8 cellular contexts compared by ENCODE assay signal in the genomic region with DNA sequence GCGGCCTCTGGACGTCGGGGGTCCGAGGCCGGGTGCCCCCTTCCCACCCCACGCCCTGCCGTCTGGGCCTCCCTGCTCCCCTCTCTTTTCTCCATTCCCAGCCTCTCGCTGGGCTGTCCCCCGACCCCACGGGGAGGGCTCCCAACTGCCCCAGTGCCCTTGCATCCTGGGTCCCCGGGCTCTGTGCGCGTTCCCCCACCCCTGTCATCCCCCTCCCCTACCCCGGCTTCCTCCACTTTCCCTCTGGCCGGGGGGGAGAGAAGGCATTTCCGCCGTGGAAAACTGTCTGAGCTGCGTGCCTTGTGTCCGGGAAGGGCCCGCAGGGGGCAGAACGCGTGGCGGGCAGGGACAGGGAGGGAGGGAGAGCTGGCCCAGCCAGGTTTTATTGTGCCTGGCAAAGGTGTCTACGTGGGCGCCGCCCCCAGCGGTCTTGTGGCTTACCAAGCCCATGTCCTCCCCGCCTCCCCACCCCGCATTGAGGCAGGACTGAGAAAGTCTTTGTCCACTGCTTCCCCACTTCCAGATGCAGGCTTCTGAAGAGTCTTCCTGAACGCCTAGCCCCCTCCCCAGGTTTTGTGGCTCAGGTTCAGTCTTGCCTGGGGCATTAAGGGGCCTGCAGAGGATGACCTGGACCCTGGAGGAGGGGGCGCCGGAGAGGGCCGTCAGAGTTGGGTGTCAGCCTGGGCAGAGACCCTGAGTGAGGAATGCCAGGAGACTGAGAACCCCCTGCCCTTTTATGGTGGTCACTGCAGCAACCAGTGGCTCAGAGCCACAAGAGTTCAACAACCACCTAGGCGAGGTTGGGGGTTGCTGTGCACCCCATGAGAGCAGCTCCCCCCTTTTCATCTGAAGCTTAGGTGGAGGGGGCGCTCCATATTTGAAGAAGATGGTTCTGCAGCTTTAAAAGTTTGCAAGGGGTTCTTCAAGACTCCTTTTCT. TPM values are rescaled to one million over a fixed set of nuclear protein-coding genes. Genes with fewer than 3 reads are reported as not detected.
A peak's percentile ranks its signal among the peaks of the same experiment; 100 is the strongest.
DNase-seq lines count a peak whose midpoint lies in the region; ATAC-seq and TF ChIP-seq lines count a peak whose summit lies in the region.

No MANE protein-coding gene starts in this region.

- intact Hi-C loops in ascending aorta (cut with DNase I), result loop anchor here (2.0 to 5.0 kb wide), 3 partner anchors 121 to 191 kb away; partner anchors contain the start of genes CAB39 and PSMD1

- TF ChIP-seq CTCF in ascending aorta (IDR thresholded peaks at IDR 0.05) (peak in 1 of 3 experiments; percentile 26), GM13977 (IDR thresholded peaks at IDR 0.05; ENCODE audit: extremely low read depth, insufficient read depth, missing control alignments) (no peak)

- H3K36me3 ChIP-seq in ascending aorta (no peaks in the 10 kb centered on the region), iPS-20b (ENCODE audit: insufficient read depth, low read depth, low read length) (peaks cover 13% of the 10 kb centered on the region; the same call in 1 of the 2 replicates)

- peak; percentile 20 for DNase-seq in COLO829 (ENCODE audit: low spot score)
- no peak for DNase-seq in Jurkat, Clone E6-1 (ENCODE audit: low read depth, low spot score)
- no peak for DNase-seq in ascending aorta (ENCODE audit: low spot score in 2 of 2)
- DNase-seq in stimulated activated CD8-positive, alpha-beta memory T cell treated with anti-CD3 and anti-CD28 coated beads, Interleukin-4, amount 100 ng/mL, for 48 hours, result peak; percentile 56
- no peak for DNase-seq in GM13977 (ENCODE audit: low spot score)

- ATAC-seq in GM19397 (IDR thresholded peaks at IDR 0.05; ENCODE audit: unreplicated experiment), result no peak
- ATAC-seq in GM18502 (IDR thresholded peaks at IDR 0.05; ENCODE audit: poor library complexity, unreplicated experiment), result no peak

- H3K4me1 ChIP-seq in ascending aorta, result peaks cover 3 to 20% of the 10 kb centered on the region in 2 donors
- peaks cover 52% of the 10 kb centered on the region for H3K4me1 ChIP-seq in iPS-20b (ENCODE audit: insufficient read depth, low read length)

- peak overlapping the region; percentile 95; the same call in 1 of the 2 replicates for H3K9ac ChIP-seq in iPS-20b (ENCODE audit: low read depth, low read length)

- H3K9me3 ChIP-seq in ascending aorta, result no peaks in the 10 kb centered on the region
- H3K9me3 ChIP-seq in iPS-20b (ENCODE audit: insufficient read depth, low read depth, low read length), result no peaks in the 10 kb centered on the region

- H3K4me3 ChIP-seq in Jurkat, Clone E6-1 (ENCODE audit: low read length), result peak overlapping the region; percentile 76
- H3K4me3 ChIP-seq in ascending aorta, result peak overlapping the region; percentile 84 to 96
- H3K4me3 ChIP-seq in iPS-20b (ENCODE audit: low read length), result peak overlapping the region; percentile 93

- in situ Hi-C loops in GM13977 (cut with MboI; ENCODE audit: low pct_unique_long_range_greater_than_20kb, low sequenced_read_pairs, unreplicated experiment), result no loop called here

- H3K27ac ChIP-seq in ascending aorta, result peak overlapping the region; percentile 31 to 57
- peak overlapping the region; percentile 67 for H3K27ac ChIP-seq in iPS-20b (ENCODE audit: low read length)

- no peaks in the 10 kb centered on the region for H3K27me3 ChIP-seq in ascending aorta
- H3K27me3 ChIP-seq in iPS-20b (ENCODE audit: insufficient read depth, low read length), result peaks cover 10% of the 10 kb centered on the region; the same call in 1 of the 2 replicates

RNA-seq across cellular contexts. Expression of gene ITM2C, which starts 1.3 kb away (rescaled TPM):
- 120 TPM for polyA plus RNA-seq in Jurkat, Clone E6-1 (2012; ENCODE audit: insufficient read depth, insufficient read length)
- 84.9 TPM for total RNA-seq in ascending aorta

RNA-seq across cellular contexts. Expression of gene GPR55, which starts 59.0 kb away (rescaled TPM):
- polyA plus RNA-seq in Jurkat, Clone E6-1 (2012; ENCODE audit: insufficient read depth, insufficient read length), result not detected
- not detected for total RNA-seq in ascending aorta

Comparison
In these comparisons a context has a peak if more than half of its experiments do, and no peak if none do; other contexts are left out.
1. DNase-seq: peak in COLO829 (single experiment) and stimulated activated CD8-positive, alpha-beta memory T cell treated with anti-CD3 and anti-CD28 coated beads, Interleukin-4, amount 100 ng/mL, for 48 hours (single experiment); none in Jurkat, Clone E6-1 (single experiment), ascending aorta (0 of 2) and GM13977 (single experiment).
2. Peak in every context shown above with its lines, with median percentiles within 50 percentile points of each other: H3K4me3 ChIP-seq.